In the genomic region with DNA sequence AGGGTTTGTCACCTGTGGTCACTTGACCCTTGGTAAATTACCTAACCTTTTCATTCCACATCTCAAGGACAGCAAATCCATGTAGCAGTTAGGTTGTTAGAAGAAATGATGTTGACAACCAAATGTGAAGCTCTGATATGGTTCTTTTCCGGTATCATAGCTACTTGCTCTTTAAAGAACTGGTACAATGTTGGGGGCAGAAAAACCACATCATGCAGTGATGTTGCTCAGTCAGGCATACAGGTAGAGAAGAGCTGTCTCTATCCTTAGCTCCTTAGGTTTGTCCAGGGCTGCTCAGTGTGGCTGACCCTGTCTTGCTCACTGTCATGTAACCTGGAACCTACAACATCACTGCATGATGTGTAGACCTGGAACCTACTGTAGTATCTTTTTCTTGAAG, we compare ENCODE assay signal across 19 cellular contexts.
"Had no signal": no experiment of that assay in that cellular context is flagged by ENCODE, and none has a peak within 500 bp of the region (broad histone marks: within the 10 kb centered on the region; RNA-seq: fewer than 3 reads in every experiment).

No MANE protein-coding gene starts in this region.

- H3K36me3 ChIP-seq: gastroesophageal sphincter, heart right ventricle, left ventricle myocardium inferior had no signal

- H3K9me3 ChIP-seq: body of pancreas, gastroesophageal sphincter, heart right ventricle, left ventricle myocardium inferior had no signal

- H3K36me3 Mint-ChIP-seq: activated CD8-positive, alpha-beta memory T cell treated with anti-CD3 and anti-CD28 coated beads, Interleukin-2, amount 10 ng/mL, durations not matched to agents 7 days and 5 days; stimulated activated memory B cell treated with anti-CD40 and anti-IgM and Interleukin-4, amounts not matched to agents 10 μg/mL and 1 μg/mL and 100 μg/mL, for 72 hours had no signal

- H3K27ac ChIP-seq: gastroesophageal sphincter, parathyroid adenoma had no signal

- DNase-seq: activated B cell treated with CpG ODN at 0.5 μM for 24 hours; activated CD4-positive, alpha-beta memory T cell treated with anti-CD3 and anti-CD28 coated beads, Interleukin-2, amount 10 ng/mL, durations not matched to agents 7 days and 5 days; activated CD4-positive, alpha-beta T cell treated with anti-CD3 and anti-CD28 coated beads for 4 hours; activated CD8-positive, alpha-beta memory T cell treated with anti-CD3 and anti-CD28 coated beads, Interleukin-2, amount 10 ng/mL, durations not matched to agents 7 days and 5 days; activated naive CD4-positive, alpha-beta T cell treated with anti-CD3 and anti-CD28 coated beads for 36 hours; body of pancreas; caudate nucleus; heart right ventricle; kidney glomerular epithelial cell; left ventricle myocardium inferior; mammary epithelial cell; midbrain; stimulated activated CD4-positive, alpha-beta T cell treated with anti-CD3 and anti-CD28 coated beads, Interleukin-4, amount 100 ng/mL, for 24 hours had no signal

- H3K4me3 Mint-ChIP-seq: activated B cell treated with CpG ODN at 0.5 μM for 24 hours; activated CD4-positive, alpha-beta memory T cell treated with anti-CD3 and anti-CD28 coated beads, Interleukin-2, amount 10 ng/mL, durations not matched to agents 7 days and 5 days; activated CD8-positive, alpha-beta memory T cell treated with anti-CD3 and anti-CD28 coated beads, Interleukin-2, amount 10 ng/mL, durations not matched to agents 7 days and 5 days; activated naive CD4-positive, alpha-beta T cell treated with anti-CD3 and anti-CD28 coated beads for 36 hours; nephron; stimulated activated memory B cell treated with anti-CD40 and anti-IgM and Interleukin-4, amounts not matched to agents 10 μg/mL and 1 μg/mL and 100 μg/mL, for 72 hours had no signal

- H3K4me1 Mint-ChIP-seq: activated B cell treated with CpG ODN at 0.5 μM for 24 hours; activated CD4-positive, alpha-beta memory T cell treated with anti-CD3 and anti-CD28 coated beads, Interleukin-2, amount 10 ng/mL, durations not matched to agents 7 days and 5 days; activated CD8-positive, alpha-beta memory T cell treated with anti-CD3 and anti-CD28 coated beads, Interleukin-2, amount 10 ng/mL, durations not matched to agents 7 days and 5 days had no signal

- H3K4me3 ChIP-seq: body of pancreas, gastroesophageal sphincter, heart right ventricle, left ventricle myocardium inferior had no signal

- H3K27me3 ChIP-seq: body of pancreas, gastroesophageal sphincter, heart right ventricle had no signal

- H3K27me3 Mint-ChIP-seq: activated B cell treated with CpG ODN at 0.5 μM for 24 hours; activated CD4-positive, alpha-beta memory T cell treated with anti-CD3 and anti-CD28 coated beads, Interleukin-2, amount 10 ng/mL, durations not matched to agents 7 days and 5 days; activated CD8-positive, alpha-beta memory T cell treated with anti-CD3 and anti-CD28 coated beads, Interleukin-2, amount 10 ng/mL, durations not matched to agents 7 days and 5 days; stimulated activated memory B cell treated with anti-CD40 and anti-IgM and Interleukin-4, amounts not matched to agents 10 μg/mL and 1 μg/mL and 100 μg/mL, for 72 hours had no signal

- H3K27ac Mint-ChIP-seq: activated B cell treated with CpG ODN at 0.5 μM for 24 hours; activated CD4-positive, alpha-beta memory T cell treated with anti-CD3 and anti-CD28 coated beads, Interleukin-2, amount 10 ng/mL, durations not matched to agents 7 days and 5 days; activated CD8-positive, alpha-beta memory T cell treated with anti-CD3 and anti-CD28 coated beads, Interleukin-2, amount 10 ng/mL, durations not matched to agents 7 days and 5 days; activated naive CD4-positive, alpha-beta T cell treated with anti-CD3 and anti-CD28 coated beads for 36 hours; activated T-helper 2 cell treated with anti-CD3 and anti-CD28 coated beads, Interferon-gamma antibody, Interleukin-2, Interleukin-4, amounts not matched to agents 10 μg/mL and 5 μg/mL and 100 μg/mL, durations not matched to agents 14 hours and 24 hours and 36 hours; stimulated activated memory B cell treated with anti-CD40 and anti-IgM and Interleukin-4, amounts not matched to agents 10 μg/mL and 1 μg/mL and 100 μg/mL, for 72 hours had no signal

- H3K9me3 Mint-ChIP-seq: activated B cell treated with CpG ODN at 0.5 μM for 24 hours; activated CD4-positive, alpha-beta memory T cell treated with anti-CD3 and anti-CD28 coated beads, Interleukin-2, amount 10 ng/mL, durations not matched to agents 7 days and 5 days; activated naive CD4-positive, alpha-beta T cell treated with anti-CD3 and anti-CD28 coated beads for 36 hours; activated T-helper 2 cell treated with anti-CD3 and anti-CD28 coated beads, Interferon-gamma antibody, Interleukin-2, Interleukin-4, amounts not matched to agents 10 μg/mL and 5 μg/mL and 100 μg/mL, durations not matched to agents 14 hours and 24 hours and 36 hours; nephron; stimulated activated memory B cell treated with anti-CD40 and anti-IgM and Interleukin-4, amounts not matched to agents 10 μg/mL and 1 μg/mL and 100 μg/mL, for 72 hours had no signal

- ATAC-seq: activated CD8-positive, alpha-beta memory T cell treated with anti-CD3 and anti-CD28 coated beads, Interleukin-2, amount 10 ng/mL, durations not matched to agents 7 days and 5 days; body of pancreas; gastroesophageal sphincter; heart right ventricle; sciatic nerve; stimulated activated memory B cell treated with anti-CD40 and anti-IgM and Interleukin-4, amounts not matched to agents 10 μg/mL and 1 μg/mL and 100 μg/mL, for 72 hours had no signal
